27 cellular contexts compared by ENCODE assay signal in genomic region chr3:66041828-66042227, GRCh38. TPM values are rescaled to one million over a fixed set of nuclear protein-coding genes. Genes with fewer than 3 reads are reported as not detected.
"Had no signal": no experiment of that assay in that cellular context is flagged by ENCODE, and none has a peak within 500 bp of the region (broad histone marks: within the 10 kb centered on the region; RNA-seq: fewer than 3 reads in every experiment).

No MANE protein-coding gene starts in this region.

- DNase-seq: effector memory CD8-positive, alpha-beta T cell; erythroblast; foreskin keratinocyte; glutamatergic neuron; hypothalamus; immature natural killer cell; islet precursor cell; kidney glomerular epithelial cell; left colon; left ventricle myocardium inferior; lower lobe of right lung; natural killer cell; stimulated activated CD4-positive, alpha-beta T cell treated with anti-CD3 and anti-CD28 coated beads, Interleukin-2, amount 100 ng/mL, for 24 hours; stimulated activated CD4-positive, alpha-beta T cell treated with anti-CD3 and anti-CD28 coated beads, Interleukin-4, amount 100 ng/mL, for 24 hours; stimulated activated naive CD4-positive, alpha-beta T cell treated with Interleukin-2 at 50 U/mL for 16 hours; substantia nigra; testis; tibial artery had no signal

- H3K9me3 ChIP-seq: left ventricle myocardium inferior, lower lobe of right lung, neutrophil, testis, tibial artery had no signal

- H3K27me3 ChIP-seq: foreskin keratinocyte, testis, tibial artery had no signal

- H3K9me3 Mint-ChIP-seq: effector memory CD8-positive, alpha-beta T cell; immature natural killer cell; natural killer cell; neural crest cell; stimulated activated effector memory CD8-positive, alpha-beta T cell treated with anti-CD3 and anti-CD28 coated beads, Interleukin-12 subunit alpha, Interleukin-12 subunit beta, amount 100 ng/mL, for 72 hours; type B pancreatic cell had no signal

- H3K36me3 Mint-ChIP-seq: immature natural killer cell; natural killer cell; stimulated activated effector memory CD8-positive, alpha-beta T cell treated with anti-CD3 and anti-CD28 coated beads, Interleukin-12 subunit alpha, Interleukin-12 subunit beta, amount 100 ng/mL, for 72 hours had no signal

- H3K4me1 ChIP-seq: parathyroid adenoma had no signal

- H3K4me3 ChIP-seq: coronary artery, left ventricle myocardium inferior, lower lobe of right lung, testis, tibial artery had no signal

- H3K27ac Mint-ChIP-seq: effector memory CD8-positive, alpha-beta T cell; immature natural killer cell; natural killer cell; progenitor cell of endocrine pancreas; stimulated activated effector memory CD8-positive, alpha-beta T cell treated with anti-CD3 and anti-CD28 coated beads, Interleukin-12 subunit alpha, Interleukin-12 subunit beta, amount 100 ng/mL, for 72 hours; type B pancreatic cell had no signal

- H3K36me3 ChIP-seq: left ventricle myocardium inferior, lower lobe of right lung, neutrophil, tibial artery had no signal

- H3K4me3 Mint-ChIP-seq: effector memory CD8-positive, alpha-beta T cell; immature natural killer cell; natural killer cell; stimulated activated effector memory CD8-positive, alpha-beta T cell treated with anti-CD3 and anti-CD28 coated beads, Interleukin-12 subunit alpha, Interleukin-12 subunit beta, amount 100 ng/mL, for 72 hours; type B pancreatic cell had no signal

- H3K27ac ChIP-seq: foreskin keratinocyte, left ventricle myocardium inferior, lower lobe of right lung, neutrophil, parathyroid adenoma, testis, tibial artery had no signal

- H3K9ac ChIP-seq: parathyroid adenoma had no signal

- ATAC-seq: effector memory CD8-positive, alpha-beta T cell; foreskin keratinocyte; left colon; lower lobe of right lung; natural killer cell; sciatic nerve; stimulated activated effector memory CD8-positive, alpha-beta T cell treated with anti-CD3 and anti-CD28 coated beads, Interleukin-12 subunit alpha, Interleukin-12 subunit beta, amount 100 ng/mL, for 72 hours had no signal

RNA-seq across cellular contexts. Expression of gene MAGI1, which starts 3.1 kb away (rescaled TPM):
- total RNA-seq: mononuclear cell, natural killer cell had no signal
- polyA plus RNA-seq: immature natural killer cell had no signal
